ENCODE assay signal across 19 cellular contexts in genomic region chr1:155053531-155054105, GRCh38. TPM values are rescaled to one million over a fixed set of nuclear protein-coding genes. Genes with fewer than 3 reads are reported as not detected.
DNase-seq lines count a peak whose midpoint lies in the region; ATAC-seq and TF ChIP-seq lines count a peak whose summit lies in the region.
"Had no signal": no experiment of that assay in that cellular context is flagged by ENCODE, and none has a peak within 500 bp of the region (broad histone marks: within the 10 kb centered on the region; RNA-seq: fewer than 3 reads in every experiment).

No MANE protein-coding gene starts in this region.

- H3K4me1 Mint-ChIP-seq in T-helper 17 cell (peaks cover 27% of the 10 kb centered on the region), immature natural killer cell (peaks cover 24 to 28% of the 10 kb centered on the region in 2 donors)

- H3K27me3 ChIP-seq in heart right ventricle (no peaks in the 10 kb centered on the region), right atrium auricular region (no peaks in the 10 kb centered on the region), upper lobe of right lung (no peaks in the 10 kb centered on the region)
- H3K27me3 ChIP-seq: left lung, right lobe of liver, transverse colon had no signal

- H3K4me1 ChIP-seq in heart right ventricle = peaks cover 12 to 46% (median 27%) of the 10 kb centered on the region in 9 donors
- H3K4me1 ChIP-seq in right atrium auricular region = peaks cover 0 to 37% of the 10 kb centered on the region in 2 donors
- H3K4me1 ChIP-seq in upper lobe of right lung = peaks cover 25% of the 10 kb centered on the region

- 79 to 81% methylated on average over 7 of the region's 7 CpGs for WGBS in heart right ventricle, 2 donors

- H3K27me3 Mint-ChIP-seq in T-helper 17 cell (no peaks in the 10 kb centered on the region), immature natural killer cell (ENCODE audit: low read depth in 3 of 3) (peaks cover 0 to 1% (median 0%) of the 10 kb centered on the region in 3 donors)

- peak overlapping the region; percentile 43 for H3K27ac Mint-ChIP-seq in T-helper 17 cell
- H3K27ac Mint-ChIP-seq in immature natural killer cell = peak overlapping the region in 1 of 6 donors; percentile 48
- H3K27ac Mint-ChIP-seq: nephron progenitor cell had no signal

- intact Hi-C loops in heart right ventricle (cut with DNase I) = loop anchor here in 3 of 10 donors (5.0 to 10.0 kb wide), 6 partner anchors 36 to 569 kb away; partner anchors contain the start of genes CKS1B (in 2 of the 3), SHC1 (in 2 of the 3), PBXIP1 (in 1 of the 3) and ZBTB7B (in 1 of the 3)
- intact Hi-C loops in upper lobe of right lung (cut with DNase I) = no loop called here

- H3K9me3 Mint-ChIP-seq in immature natural killer cell = no peaks in the 10 kb centered on the region
- H3K9me3 Mint-ChIP-seq: nephron progenitor cell had no signal

- H3K27ac ChIP-seq in heart right ventricle = peak overlapping the region in 9 of 10 donors; percentile 8 to 97 (median 88)
- no peak overlapping the region for H3K27ac ChIP-seq in right atrium auricular region
- H3K27ac ChIP-seq in upper lobe of right lung = no peak overlapping the region
- H3K27ac ChIP-seq: right lobe of liver had no signal

- no peak for DNase-seq in heart right ventricle
- DNase-seq in right atrium auricular region (ENCODE audit: low spot score) = no peak
- no peak for DNase-seq in T-helper 17 cell
- DNase-seq in immature natural killer cell = no peak
- no peak for DNase-seq in upper lobe of right lung
- DNase-seq in stimulated activated CD4-positive, alpha-beta T cell treated with anti-CD3 and anti-CD28 coated beads, Interleukin-2, amount 100 ng/mL, for 24 hours = no peak
- DNase-seq: activated CD4-positive, alpha-beta T cell treated with anti-CD3 and anti-CD28 coated beads for 4 hours; activated gamma-delta T cell treated with Interleukin-2 at 50 U/mL for 16 hours; DMS79; left lung; NCI-H2107; nephron progenitor cell; right lobe of liver; stimulated activated CD4-positive, alpha-beta T cell treated with anti-CD3 and anti-CD28 coated beads, Interleukin-4, amount 100 ng/mL, for 1 hour; T1000; transverse colon had no signal

- peaks cover 0 to 55% (median 36%) of the 10 kb centered on the region in 9 donors for H3K36me3 ChIP-seq in heart right ventricle
- H3K36me3 ChIP-seq in right atrium auricular region = peaks cover 42% of the 10 kb centered on the region
- H3K36me3 ChIP-seq in upper lobe of right lung = peaks cover 44% of the 10 kb centered on the region

- no peaks in the 10 kb centered on the region for H3K36me3 Mint-ChIP-seq in T-helper 17 cell (ENCODE audit: low read depth)
- peaks cover 0 to 8% (median 0%) of the 10 kb centered on the region in 3 donors for H3K36me3 Mint-ChIP-seq in immature natural killer cell

- H3K4me3 ChIP-seq in heart right ventricle = peak overlapping the region in 6 of 10 donors; percentile 20 to 91 (median 80)
- H3K4me3 ChIP-seq in right atrium auricular region = peak overlapping the region in 1 of 2 donors; percentile 77
- H3K4me3 ChIP-seq in upper lobe of right lung = peak overlapping the region; percentile 86
- H3K4me3 ChIP-seq: right lobe of liver had no signal

- TF ChIP-seq CTCF in heart right ventricle (IDR thresholded peaks at IDR 0.05) (no peak), right atrium auricular region (IDR thresholded peaks at IDR 0.05) (no peak), upper lobe of right lung (IDR thresholded peaks at IDR 0.05) (no peak)

- ATAC-seq in heart right ventricle = no peak
- no peak for ATAC-seq in T-helper 17 cell
- no peak for ATAC-seq in upper lobe of right lung
- no peak for ATAC-seq in GM21447 (IDR thresholded peaks at IDR 0.05; ENCODE audit: unreplicated experiment)
- ATAC-seq in HG02981 (IDR thresholded peaks at IDR 0.05; ENCODE audit: unreplicated experiment) = no peak
- ATAC-seq: left lung, right lobe of liver had no signal

- H3K9me3 ChIP-seq in heart right ventricle = no peaks in the 10 kb centered on the region
- no peaks in the 10 kb centered on the region for H3K9me3 ChIP-seq in right atrium auricular region
- H3K9me3 ChIP-seq in T-helper 17 cell (ENCODE audit: control insufficient read depth, low read length, poor library complexity, severe bottlenecking) = no peaks in the 10 kb centered on the region
- H3K9me3 ChIP-seq in upper lobe of right lung = no peaks in the 10 kb centered on the region
- H3K9me3 ChIP-seq: left lung, right lobe of liver, transverse colon had no signal

- H3K4me3 Mint-ChIP-seq in T-helper 17 cell (peak overlapping the region; percentile 91), immature natural killer cell (peak overlapping the region in 3 of 5 donors; percentile 50 to 86 (median 63))

RNA-seq across cellular contexts. Expression of gene ADAM15, which starts 2.5 kb away (rescaled TPM):
- 100 to 1,000 TPM in 1 of 10 donors, 10 to 100 TPM in 9; 46.7 to 146 (median 58.5) TPM for total RNA-seq in heart right ventricle
- polyA plus RNA-seq in heart right ventricle = 100 to 1,000 TPM; 144 to 305 TPM
- total RNA-seq in right atrium auricular region = 10 to 100 TPM; 64.6 to 96.7 TPM
- total RNA-seq in T-helper 17 cell = 10 to 100 TPM; 30.3 to 33.8 TPM
- polyA plus RNA-seq in immature natural killer cell = 10 to 100 TPM; 10.4 to 27.1 (median 24.3) TPM
- total RNA-seq in upper lobe of right lung = 163 TPM

RNA-seq across cellular contexts. Expression of gene EFNA4, which starts 9.9 kb away (rescaled TPM):
- total RNA-seq in heart right ventricle (1 to 10 TPM in 8 of 10 donors, under 1 TPM in 2; 0.49 to 2.8 (median 1.8) TPM), right atrium auricular region (1 to 10 TPM; 2.2 to 3.5 TPM), T-helper 17 cell (1 to 10 TPM; 2.6 to 4.9 TPM), upper lobe of right lung (5.3 TPM)
- polyA plus RNA-seq in heart right ventricle (1 to 10 TPM; 4.2 to 5.4 TPM), immature natural killer cell (1 to 10 TPM; 1.1 to 3.0 (median 2.6) TPM)

RNA-seq across cellular contexts. Expression of gene DCST1, which starts 20.0 kb away (rescaled TPM):
- total RNA-seq in heart right ventricle (not detected), right atrium auricular region (not detected), T-helper 17 cell (under 1 TPM; 0.23 to 0.57 TPM), upper lobe of right lung (not detected)
- polyA plus RNA-seq in heart right ventricle (under 1 TPM in 1 of 2 donors, not detected in 1; 0.29 TPM), immature natural killer cell (not detected)
- total RNA-seq: H1, left lung, right lobe of liver had no signal
- polyA plus RNA-seq: H1 had no signal

RNA-seq across cellular contexts. Expression of gene DCST2, which starts 20.0 kb away (rescaled TPM):
- total RNA-seq in heart right ventricle (under 1 TPM in 9 of 10 donors, not detected in 1; 0.15 to 0.67 (median 0.30) TPM), right atrium auricular region (not detected), T-helper 17 cell (1 to 10 TPM in 1 of 2 donors, under 1 TPM in 1; 0.94 to 1.3 TPM), upper lobe of right lung (1.5 TPM)
- polyA plus RNA-seq in heart right ventricle (1 to 10 TPM in 1 of 2 donors, under 1 TPM in 1; 0.38 to 1.8 TPM), immature natural killer cell (not detected)

RNA-seq across cellular contexts. Expression of gene EFNA3, which starts 25.0 kb away (rescaled TPM):
- total RNA-seq in heart right ventricle = 1 to 10 TPM in 1 of 10 donors, under 1 TPM in 8, not detected in 1; 0.23 to 1.9 (median 0.46) TPM
- 1 to 10 TPM in 1 of 2 donors, under 1 TPM in 1; 0.95 to 1.8 TPM for polyA plus RNA-seq in heart right ventricle
- total RNA-seq in right atrium auricular region = 1 to 10 TPM in 1 of 2 donors, not detected in 1; 3.2 TPM
- total RNA-seq in T-helper 17 cell = 1 to 10 TPM in 1 of 2 donors, under 1 TPM in 1; 0.29 to 1.3 TPM
- 1 to 10 TPM in 1 of 3 donors, under 1 TPM in 2; 0.70 to 2.3 (median 0.94) TPM for polyA plus RNA-seq in immature natural killer cell
- total RNA-seq in upper lobe of right lung = 1.0 TPM

Comparison
In these comparisons a context has a peak if more than half of its experiments do, and no peak if none do; other contexts are left out.
1. H3K27ac ChIP-seq: peak in heart right ventricle (9 of 10); none in right atrium auricular region (0 of 2) and upper lobe of right lung (single experiment).